Comparison of ENCODE assay signal across 23 cellular contexts in genomic region chr18:46768166-46768921, GRCh38. TPM values are rescaled to one million over a fixed set of nuclear protein-coding genes. Genes with fewer than 3 reads are reported as not detected.
"Had no signal": no experiment of that assay in that cellular context is flagged by ENCODE, and none has a peak within 500 bp of the region (broad histone marks: within the 10 kb centered on the region; RNA-seq: fewer than 3 reads in every experiment).

No MANE protein-coding gene starts in this region.

- H3K27me3 ChIP-seq: tibial nerve had no signal

- H3K4me3 ChIP-seq: mucosa of descending colon, stomach, suprapubic skin, tibial nerve had no signal

- H3K36me3 Mint-ChIP-seq: activated CD4-positive, alpha-beta memory T cell treated with anti-CD3 and anti-CD28 coated beads for 36 hours; activated naive CD4-positive, alpha-beta T cell treated with anti-CD3 and anti-CD28 coated beads, Interleukin-2, amount 10 ng/mL, durations not matched to agents 7 days and 5 days; brain; memory B cell; naive thymus-derived CD4-positive, alpha-beta T cell had no signal

- H3K4me3 Mint-ChIP-seq: activated CD4-positive, alpha-beta memory T cell treated with anti-CD3 and anti-CD28 coated beads for 36 hours; activated naive CD4-positive, alpha-beta T cell treated with anti-CD3 and anti-CD28 coated beads, Interleukin-2, amount 10 ng/mL, durations not matched to agents 7 days and 5 days; brain; dendritic cell treated with granulocyte-macrophage colony-stimulating factor and Interleukin-4, amounts not matched to agents 40 ng/mL and 50 ng/mL, for 4 days; memory B cell; naive thymus-derived CD4-positive, alpha-beta T cell; neural crest cell had no signal

- H3K9me3 Mint-ChIP-seq: activated CD4-positive, alpha-beta memory T cell treated with anti-CD3 and anti-CD28 coated beads for 36 hours; activated naive CD4-positive, alpha-beta T cell treated with anti-CD3 and anti-CD28 coated beads, Interleukin-2, amount 10 ng/mL, durations not matched to agents 7 days and 5 days; brain; dendritic cell treated with granulocyte-macrophage colony-stimulating factor and Interleukin-4, amounts not matched to agents 40 ng/mL and 50 ng/mL, for 4 days; memory B cell; neural crest cell had no signal

- H3K4me1 ChIP-seq: stomach, suprapubic skin, tibial nerve had no signal

- H3K36me3 ChIP-seq: stomach, suprapubic skin, tibial nerve had no signal

- H3K9me3 ChIP-seq: mucosa of descending colon, stomach, suprapubic skin, tibial nerve had no signal

- ATAC-seq: mucosa of descending colon; naive thymus-derived CD4-positive, alpha-beta T cell had no signal

- H3K27ac Mint-ChIP-seq: activated CD4-positive, alpha-beta memory T cell treated with anti-CD3 and anti-CD28 coated beads for 36 hours; activated naive CD4-positive, alpha-beta T cell treated with anti-CD3 and anti-CD28 coated beads, Interleukin-2, amount 10 ng/mL, durations not matched to agents 7 days and 5 days; dendritic cell treated with granulocyte-macrophage colony-stimulating factor and Interleukin-4, amounts not matched to agents 40 ng/mL and 50 ng/mL, for 4 days; memory B cell; naive thymus-derived CD4-positive, alpha-beta T cell had no signal

- DNase-seq: activated CD4-positive, alpha-beta memory T cell treated with anti-CD3 and anti-CD28 coated beads for 36 hours; activated CD4-positive, alpha-beta T cell treated with anti-CD3 and anti-CD28 coated beads for 48 hours; activated effector memory CD4-positive, alpha-beta T cell treated with anti-CD3 and anti-CD28 coated beads, Interleukin-2, amount 50 U/mL, for 16 hours; activated naive CD4-positive, alpha-beta T cell treated with anti-CD3 and anti-CD28 coated beads, Interleukin-2, amount 10 ng/mL, durations not matched to agents 7 days and 5 days; aorta; caudate nucleus; effector CD4-positive, alpha-beta T cell; erythroblast; foreskin fibroblast; hippocampal formation; mucosa of descending colon; naive thymus-derived CD4-positive, alpha-beta T cell; occipital lobe; stimulated activated CD4-positive, alpha-beta T cell treated with anti-CD3 and anti-CD28 coated beads, Interleukin-4, amount 100 ng/mL, for 4 hours; stomach; T-helper 2 cell had no signal

- H3K4me1 Mint-ChIP-seq: activated naive CD4-positive, alpha-beta T cell treated with anti-CD3 and anti-CD28 coated beads, Interleukin-2, amount 10 ng/mL, durations not matched to agents 7 days and 5 days; neural crest cell had no signal

- H3K27ac ChIP-seq: stomach, suprapubic skin, tibial nerve had no signal

RNA-seq across cellular contexts. Expression of gene ST8SIA5, which starts 11.5 kb away (rescaled TPM):
- total RNA-seq: activated CD4-positive, alpha-beta memory T cell treated with anti-CD3 and anti-CD28 coated beads for 36 hours; lower leg skin; suprapubic skin; tibial nerve had no signal
- polyA plus RNA-seq: naive thymus-derived CD4-positive, alpha-beta T cell had no signal
